ENCODE assay signal across 8 cellular contexts in genomic region chr12:9707864-9708808, GRCh38. TPM values are rescaled to one million over a fixed set of nuclear protein-coding genes. Genes with fewer than 3 reads are reported as not detected.
DNase-seq lines count a peak whose midpoint lies in the region; ATAC-seq and TF ChIP-seq lines count a peak whose summit lies in the region.

No MANE protein-coding gene starts in this region.

- H3K36me3 ChIP-seq in KOPT-K1 (ENCODE audit: insufficient read depth, low read length) (no peaks in the 10 kb centered on the region), ascending aorta (no peaks in the 10 kb centered on the region), iPS DF 6.9 (ENCODE audit: control insufficient read depth, insufficient read depth, low read length) (no peaks in the 10 kb centered on the region)

- H3K27me3 ChIP-seq in ascending aorta (no peaks in the 10 kb centered on the region), iPS DF 6.9 (ENCODE audit: control insufficient read depth, insufficient read depth, low read length) (no peaks in the 10 kb centered on the region)

- H3K27ac ChIP-seq in KOPT-K1 (ENCODE audit: low read depth, low read length, poor library complexity, severe bottlenecking) (peak overlapping the region; percentile 53), ascending aorta (no peak overlapping the region), iPS DF 6.9 (ENCODE audit: low read length) (no peak overlapping the region)

- in situ Hi-C loops in G401 (cut with HindIII; ENCODE audit: low sequenced_read_pairs), result loop anchor here (10.0 kb wide), 1 partner anchor 73 kb away; no protein-coding TSS in a partner anchor

- intact Hi-C loops in ascending aorta (cut with DNase I), result no loop called here

- no peaks in the 10 kb centered on the region for H3K36me3 Mint-ChIP-seq in T-helper 17 cell (ENCODE audit: low read depth)

- peak; percentile 87 for ATAC-seq in T-helper 17 cell
- no peak for ATAC-seq in HG03378 (IDR thresholded peaks at IDR 0.05; ENCODE audit: unreplicated experiment)

- WGBS in iPS DF 6.9 (ENCODE audit: insufficient coverage, insufficient read length), result no CpG with 5 or more reads among the region's 12 CpGs

- H3K4me1 ChIP-seq in ascending aorta (no peaks in the 10 kb centered on the region), iPS DF 6.9 (ENCODE audit: control insufficient read depth, insufficient read depth, low read length) (no peaks in the 10 kb centered on the region)

- DNase-seq in G401 (ENCODE audit: low spot score) (peak; percentile 20), T-helper 17 cell (peak; percentile 24 to 54 (median 46)), ascending aorta (ENCODE audit: low spot score in 2 of 2) (no peak), iPS DF 6.9 (ENCODE audit: low read depth, low spot score) (peak; percentile 54), NCI-H2029 treated with DMSO at 0.1 percent for 48 hours (lab: John Stamatoyannopoulos, UW) (no peak)
- peak; percentile 70 for DNase-seq in stimulated activated CD4-positive, alpha-beta T cell treated with anti-CD3 and anti-CD28 coated beads, Interleukin-1b, Interleukin-23, amount 100 ng/mL, for 48 hours

- H3K27me3 Mint-ChIP-seq in T-helper 17 cell, result no peaks in the 10 kb centered on the region

- H3K4me3 Mint-ChIP-seq in T-helper 17 cell, result peak overlapping the region; percentile 84

- H3K9me3 ChIP-seq in KOPT-K1 (ENCODE audit: insufficient read depth, low read length, poor library complexity, severe bottlenecking), result no peaks in the 10 kb centered on the region
- no peaks in the 10 kb centered on the region for H3K9me3 ChIP-seq in T-helper 17 cell (ENCODE audit: control insufficient read depth, low read length, poor library complexity, severe bottlenecking)
- H3K9me3 ChIP-seq in ascending aorta, result peaks cover 0 to 3% of the 10 kb centered on the region in 2 donors
- no peaks in the 10 kb centered on the region for H3K9me3 ChIP-seq in iPS DF 6.9 (ENCODE audit: control insufficient read depth, insufficient read depth, low read length)

- peak overlapping the region; percentile 98 for H3K27ac Mint-ChIP-seq in T-helper 17 cell

- H3K4me3 ChIP-seq in ascending aorta, result no peak overlapping the region
- no peak overlapping the region for H3K4me3 ChIP-seq in iPS DF 6.9 (ENCODE audit: low read length)

- peaks cover 43% of the 10 kb centered on the region for H3K4me1 Mint-ChIP-seq in T-helper 17 cell

- peak; percentile 23 to 57 (median 38) for TF ChIP-seq CTCF in ascending aorta (IDR thresholded peaks at IDR 0.05)

RNA-seq across cellular contexts. Expression of gene CLECL1, which starts 24.8 kb away (rescaled TPM):
- total RNA-seq in G401 (2014; rRNA removed; shearing (Covaris generic)), result not detected in 2 replicates
- total RNA-seq in T-helper 17 cell (1 to 10 TPM; 1.5 TPM), ascending aorta (not detected)

RNA-seq across cellular contexts. Expression of gene CLEC2D, which starts 38.6 kb away (rescaled TPM):
- total RNA-seq in G401 (2014; rRNA removed; shearing (Covaris generic)), result 0.20 and 4.3 TPM in 2 replicates
- 100 to 1,000 TPM; 151 to 173 TPM for total RNA-seq in T-helper 17 cell
- not detected for total RNA-seq in ascending aorta

RNA-seq across cellular contexts. Expression of gene CD69, which starts 52.6 kb away (rescaled TPM):
- total RNA-seq in G401 (2014; rRNA removed; shearing (Covaris generic)), result not detected in 2 replicates
- total RNA-seq in T-helper 17 cell (1,000 to 10,000 TPM; 1,001 to 1,104 TPM), ascending aorta (1.3 TPM)

Comparison
In these comparisons a context has a peak if more than half of its experiments do, and no peak if none do; other contexts are left out.
1. DNase-seq: peak in G401 (single experiment), T-helper 17 cell (3 of 3), iPS DF 6.9 (single experiment) and stimulated activated CD4-positive, alpha-beta T cell treated with anti-CD3 and anti-CD28 coated beads, Interleukin-1b, Interleukin-23, amount 100 ng/mL, for 48 hours (single experiment); none in ascending aorta (0 of 2) and NCI-H2029 treated with DMSO at 0.1 percent for 48 hours (single experiment).
2. RNA of gene CLEC2D, which starts 38.6 kb away (total RNA-seq): 151 to 173 TPM in T-helper 17 cell; 0.20 to 4.3 TPM in G401 and not detected in ascending aorta (single experiment); every median in the first group is over 10 times any median in the second.
3. RNA of gene CD69, which starts 52.6 kb away (total RNA-seq): 1,001 to 1,104 TPM in T-helper 17 cell; 1.3 TPM in ascending aorta (single experiment) and not detected in G401; every median in the first group is over 100 times any median in the second.